29 cellular contexts compared by ENCODE assay signal in the genomic region with DNA sequence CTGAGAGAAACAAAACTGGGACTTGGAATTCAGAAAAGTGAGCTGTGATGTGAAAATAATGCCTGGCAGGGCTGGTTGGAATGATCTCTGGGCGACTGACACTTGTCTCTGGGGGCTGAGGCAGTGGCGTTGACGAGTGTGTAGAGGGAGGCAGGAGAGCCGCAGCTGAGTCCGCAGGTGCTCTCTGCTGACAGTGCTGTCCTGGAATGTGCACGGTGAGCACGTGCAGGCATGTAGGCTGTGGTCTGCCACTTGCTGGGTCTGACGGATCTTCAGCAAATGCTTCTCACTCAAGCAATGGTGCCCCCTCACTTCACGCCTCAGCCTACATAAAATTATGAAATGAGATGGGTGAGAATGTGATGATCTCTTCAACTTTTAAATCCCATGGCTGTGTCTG. TPM values are rescaled to one million over a fixed set of nuclear protein-coding genes. Genes with fewer than 3 reads are reported as not detected.
DNase-seq lines count a peak whose midpoint lies in the region; ATAC-seq, FAIRE-seq and TF ChIP-seq lines count a peak whose summit lies in the region.
"Had no signal": no experiment of that assay in that cellular context is flagged by ENCODE, and none has a peak within 500 bp of the region (broad histone marks: within the 10 kb centered on the region; RNA-seq: fewer than 3 reads in every experiment).

No MANE protein-coding gene starts in this region.

- POLR2A ChIA-PET in activated CD4-positive, alpha-beta T cell treated with anti-CD3 and anti-CD28 coated beads, Interleukin-2, amount 10 ng/mL, durations not matched to agents 7 days and 5 days (lab: Charles Lee) = no interaction called here

- no peak overlapping the region for H3K27ac Mint-ChIP-seq in activated CD4-positive, alpha-beta T cell treated with anti-CD3 and anti-CD28 coated beads, Interleukin-2, amount 10 ng/mL, durations not matched to agents 24 days and 14 days
- H3K27ac Mint-ChIP-seq in activated CD4-positive, alpha-beta T cell treated with anti-CD3 and anti-CD28 coated beads, Interleukin-2, amount 10 ng/mL, durations not matched to agents 7 days and 5 days = no peak overlapping the region
- H3K27ac Mint-ChIP-seq: CD4-positive, alpha-beta T cell; H9; HFFc6 had no signal

- peak; percentile 57; the same call in 2 of the 3 replicates for ATAC-seq in RWPE2 (ENCODE audit: low read depth)
- ATAC-seq in lower lobe of right lung = no peak

- H3K36me3 Mint-ChIP-seq in activated CD4-positive, alpha-beta T cell treated with anti-CD3 and anti-CD28 coated beads, Interleukin-2, amount 10 ng/mL, durations not matched to agents 24 days and 14 days (ENCODE audit: low read depth) = no peaks in the 10 kb centered on the region
- no peaks in the 10 kb centered on the region for H3K36me3 Mint-ChIP-seq in activated CD4-positive, alpha-beta T cell treated with anti-CD3 and anti-CD28 coated beads, Interleukin-2, amount 10 ng/mL, durations not matched to agents 7 days and 5 days (ENCODE audit: low read depth)

- intact Hi-C loops in activated CD4-positive, alpha-beta T cell treated with anti-CD3 and anti-CD28 coated beads, Interleukin-2, amount 10 ng/mL, durations not matched to agents 24 days and 14 days (cut with micrococcal nuclease) = no loop called here
- intact Hi-C loops in lower lobe of right lung (cut with DNase I) = no loop called here

- no peaks in the 10 kb centered on the region for H3K9me3 ChIP-seq in RWPE2 (ENCODE audit: severe bottlenecking)
- peaks cover 10% of the 10 kb centered on the region for H3K9me3 ChIP-seq in lower lobe of right lung
- H3K9me3 ChIP-seq: SK-N-SH had no signal

- H3K4me3 Mint-ChIP-seq in activated CD4-positive, alpha-beta T cell treated with anti-CD3 and anti-CD28 coated beads, Interleukin-2, amount 10 ng/mL, durations not matched to agents 24 days and 14 days = no peak overlapping the region
- no peak overlapping the region for H3K4me3 Mint-ChIP-seq in activated CD4-positive, alpha-beta T cell treated with anti-CD3 and anti-CD28 coated beads, Interleukin-2, amount 10 ng/mL, durations not matched to agents 7 days and 5 days
- H3K4me3 Mint-ChIP-seq: CD4-positive, alpha-beta T cell; H9; HFFc6 had no signal

- H3K4me1 Mint-ChIP-seq in activated CD4-positive, alpha-beta T cell treated with anti-CD3 and anti-CD28 coated beads, Interleukin-2, amount 10 ng/mL, durations not matched to agents 24 days and 14 days = no peaks in the 10 kb centered on the region
- H3K4me1 Mint-ChIP-seq in activated CD4-positive, alpha-beta T cell treated with anti-CD3 and anti-CD28 coated beads, Interleukin-2, amount 10 ng/mL, durations not matched to agents 7 days and 5 days = no peaks in the 10 kb centered on the region

- peak; percentile 91 for FAIRE-seq in urothelium cell line (lab: Jason Lieb, UNC)
- FAIRE-seq: RCC 7860 had no signal

- H3K4me3 ChIP-seq in RWPE2 (ENCODE audit: severe bottlenecking) (no peak overlapping the region), lower lobe of right lung (no peak overlapping the region)
- H3K4me3 ChIP-seq: BLaER1 had no signal

- peak; percentile 4 for DNase-seq in activated CD4-positive, alpha-beta T cell treated with anti-CD3 and anti-CD28 coated beads, Interleukin-2, amount 10 ng/mL, durations not matched to agents 24 days and 14 days
- DNase-seq in activated CD4-positive, alpha-beta T cell treated with anti-CD3 and anti-CD28 coated beads, Interleukin-2, amount 10 ng/mL, durations not matched to agents 7 days and 5 days = no peak
- DNase-seq in RWPE2 (ENCODE audit: low spot score) (no peak), lower lobe of right lung (peak; percentile 31), urothelium cell line (ENCODE audit: low spot score) (peak; percentile 93), inferior parietal cortex (ENCODE audit: extremely low spot score) (no peak), RKO (ENCODE audit: low spot score) (no peak), NCI-H2107 treated with DMSO at 0.1 percent for 48 hours (lab: John Stamatoyannopoulos, UW; ENCODE audit: unreplicated experiment) (no peak)
- DNase-seq: ACHN; CD4-positive, alpha-beta T cell; COR-L47; DMS 273 treated with DMSO at 0.1 percent for 48 hours; DMS79 treated with DMSO at 0.1 percent for 48 hours; H9; HFFc6; KG1; NCI-H1105; NCI-H146; NCI-H2081; NCI-H2171 treated with DMSO at 0.1 percent for 48 hours; NCI-H524 treated with DMSO at 0.1 percent for 48 hours; OCI-M1; SHP77 treated with DMSO at 0.1 percent for 48 hours; SK-N-SH had no signal

- CTCF ChIA-PET in activated CD4-positive, alpha-beta T cell treated with anti-CD3 and anti-CD28 coated beads, Interleukin-2, amount 10 ng/mL, durations not matched to agents 7 days and 5 days (lab: Charles Lee) = no interaction called here

- H3K4me1 ChIP-seq in RWPE2 (ENCODE audit: insufficient read depth, poor library complexity, severe bottlenecking) (no peaks in the 10 kb centered on the region), lower lobe of right lung (no peaks in the 10 kb centered on the region)
- H3K4me1 ChIP-seq: BLaER1 had no signal

- no peaks in the 10 kb centered on the region for H3K36me3 ChIP-seq in RWPE2 (ENCODE audit: low read depth)
- H3K36me3 ChIP-seq in lower lobe of right lung = no peaks in the 10 kb centered on the region
- H3K36me3 ChIP-seq: BLaER1 had no signal

- TF ChIP-seq CTCF in RWPE2 (IDR thresholded peaks at IDR 0.05; ENCODE audit: poor library complexity, severe bottlenecking) = no peak
- TF ChIP-seq CTCF in lower lobe of right lung (IDR thresholded peaks at IDR 0.05) = no peak

- H3K27me3 ChIP-seq in RWPE2 (ENCODE audit: insufficient read depth, poor library complexity, severe bottlenecking) = no peaks in the 10 kb centered on the region
- H3K27me3 ChIP-seq in lower lobe of right lung (ENCODE audit: low read depth) = no peaks in the 10 kb centered on the region
- H3K27me3 ChIP-seq: BLaER1 had no signal

- H3K9me3 Mint-ChIP-seq in activated CD4-positive, alpha-beta T cell treated with anti-CD3 and anti-CD28 coated beads, Interleukin-2, amount 10 ng/mL, durations not matched to agents 24 days and 14 days = peaks cover 15% of the 10 kb centered on the region
- H3K9me3 Mint-ChIP-seq in activated CD4-positive, alpha-beta T cell treated with anti-CD3 and anti-CD28 coated beads, Interleukin-2, amount 10 ng/mL, durations not matched to agents 7 days and 5 days = peaks cover 2% of the 10 kb centered on the region

- no peak overlapping the region for H3K27ac ChIP-seq in RWPE2 (ENCODE audit: poor library complexity, severe bottlenecking)
- no peak overlapping the region for H3K27ac ChIP-seq in lower lobe of right lung
- H3K27ac ChIP-seq: 22Rv1, BLaER1, HL-60 had no signal

- H3K27me3 Mint-ChIP-seq in activated CD4-positive, alpha-beta T cell treated with anti-CD3 and anti-CD28 coated beads, Interleukin-2, amount 10 ng/mL, durations not matched to agents 24 days and 14 days = peaks cover 2% of the 10 kb centered on the region
- no peaks in the 10 kb centered on the region for H3K27me3 Mint-ChIP-seq in activated CD4-positive, alpha-beta T cell treated with anti-CD3 and anti-CD28 coated beads, Interleukin-2, amount 10 ng/mL, durations not matched to agents 7 days and 5 days

RNA-seq across cellular contexts. Expression of gene ATP9B, which starts 38.5 kb away (rescaled TPM):
- 23.8 and 30.3 TPM in 2 replicates for total RNA-seq in activated CD4-positive, alpha-beta T cell treated with anti-CD3 and anti-CD28 coated beads, Interleukin-2, amount 10 ng/mL, durations not matched to agents 24 days and 14 days
- total RNA-seq in activated CD4-positive, alpha-beta T cell treated with anti-CD3 and anti-CD28 coated beads, Interleukin-2, amount 10 ng/mL, durations not matched to agents 7 days and 5 days = 10 to 100 TPM; 29.8 to 30.5 TPM
- total RNA-seq in lower lobe of right lung = 48.6 TPM

RNA-seq across cellular contexts. Expression of gene SALL3, which starts 51.1 kb away (rescaled TPM):
- total RNA-seq in activated CD4-positive, alpha-beta T cell treated with anti-CD3 and anti-CD28 coated beads, Interleukin-2, amount 10 ng/mL, durations not matched to agents 24 days and 14 days = not detected in 2 replicates
- not detected for total RNA-seq in activated CD4-positive, alpha-beta T cell treated with anti-CD3 and anti-CD28 coated beads, Interleukin-2, amount 10 ng/mL, durations not matched to agents 7 days and 5 days
- total RNA-seq in lower lobe of right lung = not detected
- total RNA-seq: HFFc6, HT-29 had no signal

Comparison
In these comparisons a context has a peak if more than half of its experiments do, and no peak if none do; other contexts are left out.
1. DNase-seq: peak in activated CD4-positive, alpha-beta T cell treated with anti-CD3 and anti-CD28 coated beads, Interleukin-2, amount 10 ng/mL, durations not matched to agents 24 days and 14 days (single experiment), lower lobe of right lung (single experiment) and urothelium cell line (single experiment); none in activated CD4-positive, alpha-beta T cell treated with anti-CD3 and anti-CD28 coated beads, Interleukin-2, amount 10 ng/mL, durations not matched to agents 7 days and 5 days (single experiment), RWPE2 (single experiment), inferior parietal cortex (single experiment), RKO (single experiment) and NCI-H2107 treated with DMSO at 0.1 percent for 48 hours (single experiment).